ENCODE assay signal across 8 cellular contexts in the genomic region with DNA sequence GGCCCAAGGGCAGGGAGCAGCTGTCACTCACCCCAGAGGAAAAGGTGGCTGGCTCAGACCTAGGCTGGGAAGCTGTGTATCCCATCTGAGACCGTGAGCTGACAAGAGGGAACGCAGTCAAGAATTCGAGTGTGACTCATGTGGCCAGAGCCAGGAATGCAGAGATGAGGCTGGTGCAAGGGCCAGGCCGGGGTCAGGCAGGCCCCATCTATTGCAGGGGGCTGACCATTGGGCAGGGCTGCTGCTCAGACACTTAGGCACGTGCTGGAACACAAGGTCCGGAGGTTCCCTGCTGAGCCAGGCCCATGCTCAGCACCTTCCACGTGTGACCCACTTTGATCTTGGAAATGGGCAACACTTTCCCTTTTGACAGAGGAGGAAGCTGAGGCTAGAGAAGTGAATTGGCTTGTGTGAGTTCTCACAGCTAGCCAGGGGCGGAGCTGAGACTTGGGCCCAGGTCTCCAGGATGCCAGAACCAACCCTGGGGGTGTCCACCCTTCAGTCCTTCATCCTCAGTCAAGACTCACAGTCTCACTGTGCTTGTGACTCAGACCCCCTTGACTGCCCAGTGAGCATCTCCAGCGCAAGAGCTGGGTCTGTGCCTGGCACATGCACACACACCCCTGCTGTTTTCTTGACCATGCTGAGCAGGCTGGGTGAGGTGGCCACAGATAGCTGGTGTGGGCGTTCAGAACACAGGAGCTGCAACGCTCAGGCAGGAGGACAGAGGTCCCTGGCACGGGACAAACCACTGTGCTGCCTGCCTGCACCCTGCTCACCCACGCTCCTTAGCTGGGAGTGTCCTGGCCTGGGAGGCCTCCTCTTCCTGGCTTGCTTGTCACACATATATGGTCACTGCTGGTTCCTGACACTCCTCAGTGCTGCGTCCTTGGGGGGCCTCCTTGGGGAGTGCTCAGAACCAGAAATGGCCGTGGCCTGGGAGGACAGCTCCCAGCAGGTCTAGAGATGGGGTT. TPM values are rescaled to one million over a fixed set of nuclear protein-coding genes. Genes with fewer than 3 reads are reported as not detected.
DNase-seq lines count a peak whose midpoint lies in the region; ATAC-seq and TF ChIP-seq lines count a peak whose summit lies in the region.

No MANE protein-coding gene starts in this region.

- intact Hi-C loops in sciatic nerve (cut with DNase I): no loop called here

- H3K4me3 ChIP-seq in fibroblast of pulmonary artery (replicated peaks; ENCODE audit: low read depth, low read length): no peak overlapping the region

- no peak for TF ChIP-seq CTCF in fibroblast of pulmonary artery (IDR thresholded peaks at IDR 0.05; ENCODE audit: low read length, missing control alignments)

- ATAC-seq in sciatic nerve (peak; percentile 38), GM18511 (IDR thresholded peaks at IDR 0.05; ENCODE audit: unreplicated experiment) (no peak)

- DNase-seq in EL (peak; percentile 97), SW480 (ENCODE audit: low spot score) (peak; percentile 56), fibroblast of pulmonary artery (ENCODE audit: low read depth) (peak; percentile 73), sciatic nerve (ENCODE audit: low spot score) (no peak), CD1c-positive myeloid dendritic cell (ENCODE audit: extremely low spot score) (no peak), SW 1271 (lab: John Stamatoyannopoulos, UW) (no peak), NCI-H345 treated with DMSO at 0.1 percent for 48 hours (lab: John Stamatoyannopoulos, UW; ENCODE audit: unreplicated experiment) (no peak)

RNA-seq across cellular contexts. Expression of a gene that starts 47.6 kb away (rescaled TPM):
- 18.8 TPM for total RNA-seq in sciatic nerve

Comparison
In these comparisons a context has a peak if more than half of its experiments do, and no peak if none do; other contexts are left out.
1. DNase-seq: peak in EL (single experiment), SW480 (single experiment) and fibroblast of pulmonary artery (single experiment); none in sciatic nerve (single experiment), CD1c-positive myeloid dendritic cell (single experiment), SW 1271 (0 of 2) and NCI-H345 treated with DMSO at 0.1 percent for 48 hours (single experiment).